Comparison of ENCODE assay signal across 10 cellular contexts in genomic region chr9:130030821-130031481, GRCh38. TPM values are rescaled to one million over a fixed set of nuclear protein-coding genes. Genes with fewer than 3 reads are reported as not detected.
DNase-seq lines count a peak whose midpoint lies in the region; ATAC-seq and TF ChIP-seq lines count a peak whose summit lies in the region.
"Had no signal": no experiment of that assay in that cellular context is flagged by ENCODE, and none has a peak within 500 bp of the region (broad histone marks: within the 10 kb centered on the region; RNA-seq: fewer than 3 reads in every experiment).

No MANE protein-coding gene starts in this region.

- TF ChIP-seq RAD21 in SK-N-SH (IDR thresholded peaks at IDR 0.05; ENCODE audit: low read length), result no peak

- H3K4me1 ChIP-seq in SK-N-SH (ENCODE audit: control insufficient read depth in 1 of 2, insufficient read depth in 2 of 2, low read depth in 1 of 2, low read length in 1 of 2) (peaks cover 0 to 25% of the 10 kb centered on the region in 2 experiments; a peak in 2 of 4 replicates), OCI-LY7 (ENCODE audit: insufficient read depth, low read length, poor library complexity, severe bottlenecking) (peaks cover 95% of the 10 kb centered on the region)

- CTCF ChIA-PET in SK-N-SH (lab: Yijun Ruan, JAX) (interaction anchor here (1.0 kb wide), 1 partner anchor 9 kb away, joined by 3 read pairs; no protein-coding TSS in a partner anchor), OCI-LY7 (lab: Charles Lee; ENCODE audit: unreplicated experiment) (no interaction called here)

- ATAC-seq in SK-N-SH treated with all-trans-retinoic acid at 6 μM for 48 hours (peak; percentile 9; the same call in 1 of the 3 replicates), HG02970 (IDR thresholded peaks at IDR 0.05; ENCODE audit: low FRiP score, unreplicated experiment) (no peak), left ventricle myocardium superior (no peak)
- ATAC-seq in stimulated activated effector memory CD8-positive, alpha-beta T cell treated with anti-CD3 and anti-CD28 coated beads, Interleukin-12 subunit alpha, Interleukin-12 subunit beta, amount 100 ng/mL, for 72 hours, result peak; percentile 42

- peaks cover 87% of the 10 kb centered on the region for H3K4me1 Mint-ChIP-seq in stimulated activated effector memory CD8-positive, alpha-beta T cell treated with anti-CD3 and anti-CD28 coated beads, Interleukin-12 subunit alpha, Interleukin-12 subunit beta, amount 100 ng/mL, for 72 hours

- DNase-seq in SK-N-SH (no peak), OCI-LY7 (ENCODE audit: low spot score) (no peak), dorsolateral prefrontal cortex (no peak), NCI-H1105 treated with DMSO at 0.1 percent for 48 hours (lab: John Stamatoyannopoulos, UW) (no peak), left ventricle myocardium superior (no peak)
- no peak for DNase-seq in stimulated activated effector memory CD8-positive, alpha-beta T cell treated with anti-CD3 and anti-CD28 coated beads, Interleukin-12 subunit alpha, Interleukin-12 subunit beta, amount 100 ng/mL, for 72 hours (ENCODE audit: low spot score in 2 of 2)
- DNase-seq: foreskin fibroblast had no signal

- H3F3A ChIP-seq in SK-N-SH (replicated peaks; ENCODE audit: insufficient read depth), result peaks cover 16% of the 10 kb centered on the region

- H3K4me2 ChIP-seq in SK-N-SH (no peak overlapping the region), OCI-LY7 (ENCODE audit: low read length) (peak overlapping the region; percentile 7; the same call in 1 of the 2 replicates)
- H3K4me2 ChIP-seq: A549 had no signal

- no TSS peak for BruUV-seq in OCI-LY7 (replicated peaks; lab: Mats Ljungman, UMichigan)

- H3K27ac ChIP-seq in SK-N-SH (ENCODE audit: low read depth in 2 of 2, low read length in 1 of 2), result peak overlapping the region in 1 of 2 experiments; percentile 19; a peak in 1 of 4 replicates
- peak overlapping the region; percentile 50 for H3K27ac ChIP-seq in OCI-LY7 (ENCODE audit: low read depth, low read length, poor library complexity, severe bottlenecking)
- H3K27ac ChIP-seq in dorsolateral prefrontal cortex, result peak overlapping the region in 35 of 59 donors; percentile 1 to 65 (median 31)
- H3K27ac ChIP-seq: A549 had no signal

- peak overlapping the region; percentile 99 for H3K4me3 Mint-ChIP-seq in stimulated activated effector memory CD8-positive, alpha-beta T cell treated with anti-CD3 and anti-CD28 coated beads, Interleukin-12 subunit alpha, Interleukin-12 subunit beta, amount 100 ng/mL, for 72 hours

- H3K4me3 ChIP-seq in SK-N-SH (ENCODE audit: low read depth in 2 of 2, low read length in 1 of 2) (no peak overlapping the region), OCI-LY7 (ENCODE audit: low read depth, low read length, poor library complexity, severe bottlenecking) (no peak overlapping the region), dorsolateral prefrontal cortex (no peak overlapping the region)
- H3K4me3 ChIP-seq: A549 had no signal

- intact Hi-C loops in OCI-LY7 (cut with micrococcal nuclease; ENCODE audit: unreplicated experiment), result no loop called here
- intact Hi-C loops in dorsolateral prefrontal cortex (cut with DNase I), result no loop called here
- intact Hi-C loops in left ventricle myocardium superior (cut with micrococcal nuclease), result no loop called here

- no peak overlapping the region for H3K9ac ChIP-seq in SK-N-SH

- 100% methylated on average over 3 of the region's 3 CpGs for WGBS in SK-N-SH (ENCODE audit: low lambda C conversion rate)

- POLR2A ChIA-PET in SK-N-SH (lab: Yijun Ruan, JAX) (no interaction called here), OCI-LY7 (lab: Charles Lee) (interaction anchor here (1.2 to 4.4 kb wide), 2 partner anchors 9 to 14 kb away, joined by 3 to 22 read pairs; no protein-coding TSS in a partner anchor)

- peak overlapping the region; percentile 99 for H3K27ac Mint-ChIP-seq in stimulated activated effector memory CD8-positive, alpha-beta T cell treated with anti-CD3 and anti-CD28 coated beads, Interleukin-12 subunit alpha, Interleukin-12 subunit beta, amount 100 ng/mL, for 72 hours

- no peak for TF ChIP-seq EP300 in SK-N-SH (IDR thresholded peaks at IDR 0.05; ENCODE audit: borderline replicate concordance in 1 of 2, low read depth in 1 of 2, low read length in 1 of 2)

- H3K9me3 Mint-ChIP-seq in stimulated activated effector memory CD8-positive, alpha-beta T cell treated with anti-CD3 and anti-CD28 coated beads, Interleukin-12 subunit alpha, Interleukin-12 subunit beta, amount 100 ng/mL, for 72 hours, result no peaks in the 10 kb centered on the region

- H3K36me3 ChIP-seq in SK-N-SH (replicated peaks in 1 of 2; ENCODE audit: control insufficient read depth in 1 of 2, insufficient read depth in 2 of 2, low read length in 1 of 2) (no peaks in the 10 kb centered on the region), OCI-LY7 (ENCODE audit: insufficient read depth, low read length) (peaks cover 28% of the 10 kb centered on the region)

- no peaks in the 10 kb centered on the region for H3K9me2 ChIP-seq in SK-N-SH
- H3K9me2 ChIP-seq in OCI-LY7 (ENCODE audit: insufficient read depth, low read length), result no peaks in the 10 kb centered on the region

- TF ChIP-seq CTCF in SK-N-SH (IDR thresholded peaks at IDR 0.05), result no peak
- TF ChIP-seq CTCF in OCI-LY7 (conservative IDR thresholded peaks at IDR 0.05; ENCODE audit: low read length), result no peak
- no peak for TF ChIP-seq CTCF in dorsolateral prefrontal cortex (IDR thresholded peaks at IDR 0.05 in 54 of 56, conservative IDR thresholded peaks at IDR 0.05 in 2 of 56; ENCODE audit: low read depth in 1 of 56, partially characterized antibody in 56 of 56)

- H3K9me3 ChIP-seq in SK-N-SH, result no peaks in the 10 kb centered on the region
- no peaks in the 10 kb centered on the region for H3K9me3 ChIP-seq in OCI-LY7 (ENCODE audit: low read length)

- peaks cover 98% of the 10 kb centered on the region for H3K36me3 Mint-ChIP-seq in stimulated activated effector memory CD8-positive, alpha-beta T cell treated with anti-CD3 and anti-CD28 coated beads, Interleukin-12 subunit alpha, Interleukin-12 subunit beta, amount 100 ng/mL, for 72 hours

- H4K20me1 ChIP-seq in SK-N-SH (ENCODE audit: insufficient read depth), result peaks cover 41% of the 10 kb centered on the region
- H4K20me1 ChIP-seq in OCI-LY7 (ENCODE audit: insufficient read depth, low read length), result peaks cover 44% of the 10 kb centered on the region

- H2AFZ ChIP-seq in SK-N-SH (ENCODE audit: low read depth), result no peak overlapping the region
- no peak overlapping the region for H2AFZ ChIP-seq in OCI-LY7 (ENCODE audit: low read length)

- peaks cover 93% of the 10 kb centered on the region for H3K79me2 ChIP-seq in SK-N-SH (ENCODE audit: insufficient read depth)
- peaks cover 100% of the 10 kb centered on the region for H3K79me2 ChIP-seq in OCI-LY7 (ENCODE audit: insufficient read depth, low read depth, low read length)

- H3K27me3 ChIP-seq in SK-N-SH (ENCODE audit: insufficient read depth) (no peaks in the 10 kb centered on the region), dorsolateral prefrontal cortex (no peaks in the 10 kb centered on the region)

TF ChIP-seq in SK-N-SH treated with all-trans-retinoic acid at 6 μM for 48 hours, 23 proteins besides CTCF, POLR2A, EP300 and RAD21 (continues in another document):
- TF ChIP-seq ESRRG (CRISPR knock-in tag; IDR thresholded peaks at IDR 0.05) (no peak), BACH2 (CRISPR knock-in tag; IDR thresholded peaks at IDR 0.05; ENCODE audit: borderline replicate concordance) (no peak), TCF4 (CRISPR knock-in tag; IDR thresholded peaks at IDR 0.05; ENCODE audit: borderline replicate concordance) (no peak), CSDC2 (CRISPR knock-in tag; IDR thresholded peaks at IDR 0.05) (no peak), ZNF70 (CRISPR knock-in tag; IDR thresholded peaks at IDR 0.05) (no peak), ZC3H10 (CRISPR knock-in tag; IDR thresholded peaks at IDR 0.05) (no peak), SNAI2 (CRISPR knock-in tag; IDR thresholded peaks at IDR 0.05) (no peak), ZNF565 (CRISPR knock-in tag; conservative IDR thresholded peaks at IDR 0.05; ENCODE audit: low read depth) (no peak), GLIS3 (CRISPR knock-in tag; IDR thresholded peaks at IDR 0.05) (no peak), ISL1 (CRISPR knock-in tag; IDR thresholded peaks at IDR 0.05) (no peak)

TF ChIP-seq in SK-N-SH, 30 proteins besides CTCF, POLR2A, EP300 and RAD21 (continues in another document):
- no peak for TF ChIP-seq SMC3 (IDR thresholded peaks at IDR 0.05; ENCODE audit: low read depth, low read length)
- no peak for TF ChIP-seq FOXM1 (IDR thresholded peaks at IDR 0.05; ENCODE audit: low read depth)
- TF ChIP-seq ZBTB33 (IDR thresholded peaks at IDR 0.05; ENCODE audit: borderline replicate concordance, low read depth), result no peak
- TF ChIP-seq RXRA (IDR thresholded peaks at IDR 0.05; ENCODE audit: borderline replicate concordance, low read depth), result no peak

RNA-seq across cellular contexts. Expression of gene FNBP1, which starts 12.0 kb away (rescaled TPM):
- polyA plus RNA-seq in SK-N-SH (2012; rRNA removed), result 10.2 and 11.0 TPM in 2 replicates
- polyA plus RNA-seq in SK-N-SH (2012; cell fraction: cytosol; rRNA removed), result 13.1 and 17.9 TPM in 2 replicates
- 19.1 and 20.3 TPM in 2 replicates for polyA plus RNA-seq in SK-N-SH (2012; cell fraction: nucleus; rRNA removed)
- 93.3 and 117 TPM in 2 replicates for total RNA-seq in OCI-LY7 (2014; rRNA removed; shearing (Covaris generic))
- total RNA-seq in OCI-LY7 (2022) (164 and 168 TPM in 2 replicates), dorsolateral prefrontal cortex (100 to 1,000 TPM in 60 of 120 experiments, 10 to 100 TPM in 60; 53.9 to 197 (median 99.8) TPM), left ventricle myocardium superior (23.7 TPM)

RNA-seq across cellular contexts. Expression of gene GPR107, which starts 22.8 kb away (rescaled TPM):
- 23.0 and 29.9 TPM in 2 replicates for polyA plus RNA-seq in SK-N-SH (2012; rRNA removed)
- 20.9 and 24.6 TPM in 2 replicates for polyA plus RNA-seq in SK-N-SH (2012; cell fraction: cytosol; rRNA removed)
- 20.5 and 35.5 TPM in 2 replicates for polyA plus RNA-seq in SK-N-SH (2012; cell fraction: nucleus; rRNA removed)
- 8.7 and 10.4 TPM in 2 replicates for total RNA-seq in OCI-LY7 (2014; rRNA removed; shearing (Covaris generic))
- total RNA-seq in OCI-LY7 (2022) (24.3 and 28.8 TPM in 2 replicates), dorsolateral prefrontal cortex (10 to 100 TPM; 34.8 to 59.2 (median 45.9) TPM), left ventricle myocardium superior (21.1 TPM)

Comparison
In these comparisons a context has a peak if more than half of its experiments do, and no peak if none do; other contexts are left out.
1. ATAC-seq: peak in SK-N-SH treated with all-trans-retinoic acid at 6 μM for 48 hours (single experiment) and stimulated activated effector memory CD8-positive, alpha-beta T cell treated with anti-CD3 and anti-CD28 coated beads, Interleukin-12 subunit alpha, Interleukin-12 subunit beta, amount 100 ng/mL, for 72 hours (single experiment); none in HG02970 (single experiment) and left ventricle myocardium superior (single experiment).